In genomic region chr2:132489150-132489549, GRCh38 we compare ENCODE assay signal across 16 cellular contexts.
DNase-seq lines count a peak whose midpoint lies in the region; ATAC-seq, FAIRE-seq and TF ChIP-seq lines count a peak whose summit lies in the region.
"Had no signal": no experiment of that assay in that cellular context is flagged by ENCODE, and none has a peak within 500 bp of the region (broad histone marks: within the 10 kb centered on the region; RNA-seq: fewer than 3 reads in every experiment).

No MANE protein-coding gene starts in this region.

- no peaks in the 10 kb centered on the region for H3K79me2 ChIP-seq in HepG2 (ENCODE audit: insufficient read depth, low read length)
- no peaks in the 10 kb centered on the region for H3K79me2 ChIP-seq in K562 (ENCODE audit: control insufficient read depth, insufficient read depth, low read length)

- no peak overlapping the region for H3K9ac ChIP-seq in HepG2 (ENCODE audit: insufficient read depth, low read depth, low read length)
- no peak overlapping the region for H3K9ac ChIP-seq in K562 (ENCODE audit: insufficient read depth in 1 of 2, low read depth in 2 of 2, low read length in 2 of 2)

- H3K4me3 ChIP-seq in HepG2 (replicated peaks in 1 of 3; ENCODE audit: insufficient read depth in 1 of 3, low read depth in 2 of 3, low read length in 3 of 3) (no peak overlapping the region), right lobe of liver (no peak overlapping the region), K562 (no peak overlapping the region)
- H3K4me3 ChIP-seq: ovary, Peyer's patch had no signal

- no peak overlapping the region for H3K27ac ChIP-seq in HepG2 (ENCODE audit: extremely low read length, insufficient read depth, low read length)
- H3K27ac ChIP-seq in right lobe of liver = no peak overlapping the region
- no peak overlapping the region for H3K27ac ChIP-seq in K562 (ENCODE audit: extremely low read depth, low read depth, low read length)
- H3K27ac ChIP-seq: epithelial cell of prostate, ovary, Peyer's patch had no signal

- H3K36me3 ChIP-seq in HepG2 (replicated peaks in 1 of 2; ENCODE audit: control insufficient read depth in 1 of 2, insufficient read depth in 2 of 2, low read length in 2 of 2) (no peaks in the 10 kb centered on the region), right lobe of liver (no peaks in the 10 kb centered on the region), K562 (ENCODE audit: control insufficient read depth, insufficient read depth, low read length) (no peaks in the 10 kb centered on the region)
- H3K36me3 ChIP-seq: ovary, Peyer's patch had no signal

- TF ChIP-seq POLR2A in HepG2 (IDR thresholded peaks at IDR 0.05; ENCODE audit: insufficient read depth in 1 of 2, low read depth in 2 of 2, low read length in 2 of 2) (no peak), right lobe of liver (IDR thresholded peaks at IDR 0.05) (no peak), K562 (conservative IDR thresholded peaks at IDR 0.05) (no peak)

- H4K20me1 ChIP-seq in HepG2 (ENCODE audit: insufficient read depth, low read length) = no peaks in the 10 kb centered on the region
- no peaks in the 10 kb centered on the region for H4K20me1 ChIP-seq in K562 (replicated peaks; ENCODE audit: control insufficient read depth, insufficient read depth, low read length)

- FAIRE-seq in HepG2 (lab: Jason Lieb, UNC) (no peak), K562 (lab: Jason Lieb, UNC) (no peak)
- FAIRE-seq: TTC549 had no signal

- no peak overlapping the region for H3K4me2 ChIP-seq in HepG2 (ENCODE audit: low read depth, low read length)
- no peak overlapping the region for H3K4me2 ChIP-seq in K562 (ENCODE audit: insufficient read depth, low read length)

- no peaks in the 10 kb centered on the region for H3K27me3 ChIP-seq in HepG2 (ENCODE audit: control insufficient read depth in 1 of 2, insufficient read depth in 2 of 2, low read length in 2 of 2)
- no peaks in the 10 kb centered on the region for H3K27me3 ChIP-seq in right lobe of liver
- no peaks in the 10 kb centered on the region for H3K27me3 ChIP-seq in K562 (ENCODE audit: control insufficient read depth in 2 of 2, insufficient read depth in 2 of 2, low read length in 2 of 2)
- H3K27me3 ChIP-seq: ovary, Peyer's patch had no signal

- POLR2A ChIA-PET in HepG2 (lab: Yijun Ruan, JAX) (no interaction called here), K562 (lab: Yijun Ruan, JAX) (no interaction called here)

- in situ Hi-C loops in HepG2 (cut with HindIII; ENCODE audit: extremely low pct_ligation_motif_present, low pct_unique_long_range_greater_than_20kb) (no loop called here), K562 (cut with MboI) (no loop called here)

- TF ChIP-seq EP300 in HepG2 (IDR thresholded peaks at IDR 0.05; ENCODE audit: low read depth in 2 of 2, low read length in 2 of 2) (no peak), HepG2 (CRISPR knock-in tag; IDR thresholded peaks at IDR 0.05; ENCODE audit: borderline replicate concordance) (no peak), K562 (IDR thresholded peaks at IDR 0.05; ENCODE audit: low read length) (no peak)

- 54% methylated on average over 18 of the region's 18 CpGs for WGBS in HepG2 (ENCODE audit: low lambda C conversion rate)
- 35% methylated on average over 18 of the region's 18 CpGs for WGBS in right lobe of liver (ENCODE audit: insufficient coverage, low coverage, low lambda C conversion rate, missing lambda C conversion rate)
- 0% methylated on average over 14 of the region's 18 CpGs for WGBS in K562 (ENCODE audit: insufficient coverage, low coverage, missing lambda C conversion rate)

- intact Hi-C loops in HepG2 (cut with micrococcal nuclease; ENCODE audit: unreplicated experiment) = no loop called here
- intact Hi-C loops in right lobe of liver (cut with DNase I) = no loop called here
- intact Hi-C loops in K562 (cut with micrococcal nuclease) = no loop called here

- BruUV-seq in HepG2 (replicated peaks; lab: Mats Ljungman, UMichigan) (no TSS peak), K562 (replicated peaks; lab: Mats Ljungman, UMichigan) (no TSS peak)

- no peak overlapping the region for H2AFZ ChIP-seq in HepG2 (ENCODE audit: low read length)
- no peak overlapping the region for H2AFZ ChIP-seq in K562 (ENCODE audit: low read depth, low read length)

- CTCF ChIA-PET in HepG2 (lab: Yijun Ruan, JAX; ENCODE audit: low intra/inter-chr PET ratio, low total read pairs) = no interaction called here
- CTCF ChIA-PET in K562 (lab: Yijun Ruan, JAX; ENCODE audit: low intra/inter-chr PET ratio) = no interaction called here

- DNase-seq in HepG2 (ENCODE audit: low spot score) (no peak), right lobe of liver (no peak), K562 (ENCODE audit: extremely low read depth in 1 of 4, low spot score in 3 of 4) (peak in 2 of 4 experiments; percentile 12 to 15), islet precursor cell (peak; percentile 89), NCI-H187 treated with DMSO at 0.1 percent for 48 hours (lab: John Stamatoyannopoulos, UW) (no peak)
- DNase-seq: activated T-cell treated with anti-CD3 and anti-CD28 coated beads, Interleukin-2, amount 50 U/mL, for 24 hours; AML-193; kidney glomerular epithelial cell; NCI-H2227 treated with DMSO at 0.1 percent for 48 hours; ovary; Peyer's patch had no signal

- no peak for TF ChIP-seq CTCF in HepG2 (CRISPR knock-in tag; IDR thresholded peaks at IDR 0.05)
- TF ChIP-seq CTCF in right lobe of liver (IDR thresholded peaks at IDR 0.05) = no peak
- TF ChIP-seq CTCF in K562 (IDR thresholded peaks at IDR 0.05 in 2 of 3, conservative IDR thresholded peaks at IDR 0.05 in 1 of 3; ENCODE audit: insufficient read depth in 2 of 3, low read depth in 1 of 3, low read length in 3 of 3) = no peak

- TF ChIP-seq RAD21 in HepG2 (CRISPR knock-in tag; IDR thresholded peaks at IDR 0.05) = no peak
- TF ChIP-seq RAD21 in K562 (CRISPR knock-in tag; conservative IDR thresholded peaks at IDR 0.05 in 1 of 2, IDR thresholded peaks at IDR 0.05 in 1 of 2) = no peak

- peaks cover 76% of the 10 kb centered on the region for H3K9me3 ChIP-seq in HepG2 (ENCODE audit: low read length)
- no peaks in the 10 kb centered on the region for H3K9me3 ChIP-seq in right lobe of liver
- no peaks in the 10 kb centered on the region for H3K9me3 ChIP-seq in K562 (replicated peaks; ENCODE audit: control insufficient read depth, insufficient read depth, low read depth, low read length)
- H3K9me3 ChIP-seq: ovary, Peyer's patch had no signal

- ATAC-seq in HepG2 = no peak; the same call in 2 of the 3 replicates
- ATAC-seq in right lobe of liver = no peak
- peak; percentile 65 for ATAC-seq in K562
- ATAC-seq in HG03521 (IDR thresholded peaks at IDR 0.05; ENCODE audit: unreplicated experiment) = no peak
- no peak for ATAC-seq in GM19455 (IDR thresholded peaks at IDR 0.05; ENCODE audit: unreplicated experiment)
- ATAC-seq in HG02981 (IDR thresholded peaks at IDR 0.05; ENCODE audit: unreplicated experiment) = no peak

- no peaks in the 10 kb centered on the region for H3K9me1 ChIP-seq in K562 (ENCODE audit: control insufficient read depth, insufficient read depth, low read length)

- no peaks in the 10 kb centered on the region for H3K4me1 ChIP-seq in HepG2 (ENCODE audit: insufficient read depth, low read length)
- H3K4me1 ChIP-seq in right lobe of liver = no peaks in the 10 kb centered on the region
- H3K4me1 ChIP-seq in K562 (replicated peaks in 1 of 2; ENCODE audit: control insufficient read depth in 2 of 2, insufficient read depth in 2 of 2, low read length in 2 of 2) = no peaks in the 10 kb centered on the region
- H3K4me1 ChIP-seq: Peyer's patch had no signal

TF ChIP-seq in HepG2, 621 proteins besides CTCF, POLR2A, EP300 and RAD21 (continues in another document):
- TF ChIP-seq ZBTB44 (CRISPR knock-in tag; IDR thresholded peaks at IDR 0.05) (peak; percentile 79; the same call in 1 of the 2 replicates), MLX (CRISPR knock-in tag; IDR thresholded peaks at IDR 0.05) (no peak)

TF ChIP-seq in K562, 482 proteins besides CTCF, POLR2A, EP300 and RAD21:
- TF ChIP-seq MIER1 (IDR thresholded peaks at IDR 0.05; ENCODE audit: low read depth) (0 out of 2 replicates have a peak, but pooled peaks have one; percentile 65), EHMT2 (IDR thresholded peaks at IDR 0.05) (peak; percentile 91), E2F6 (IDR thresholded peaks at IDR 0.05; ENCODE audit: borderline replicate concordance in 1 of 2, extremely low read depth in 1 of 2, insufficient read depth in 1 of 2, insufficient read length in 1 of 2, low read depth in 1 of 2, low read length in 1 of 2, poor library complexity in 1 of 2, severe bottlenecking in 1 of 2) (no peak)

Comparison
In these comparisons a context has a peak if more than half of its experiments do, and no peak if none do; other contexts are left out.
1. Of the 241 proteins assayed by ChIP-seq in both HepG2 and K562: peak only in HepG2: REST and ZBTB33; only in K562: none; in both: EHMT2; in neither: 238.